16 cellular contexts compared by ENCODE assay signal in the genomic region with DNA sequence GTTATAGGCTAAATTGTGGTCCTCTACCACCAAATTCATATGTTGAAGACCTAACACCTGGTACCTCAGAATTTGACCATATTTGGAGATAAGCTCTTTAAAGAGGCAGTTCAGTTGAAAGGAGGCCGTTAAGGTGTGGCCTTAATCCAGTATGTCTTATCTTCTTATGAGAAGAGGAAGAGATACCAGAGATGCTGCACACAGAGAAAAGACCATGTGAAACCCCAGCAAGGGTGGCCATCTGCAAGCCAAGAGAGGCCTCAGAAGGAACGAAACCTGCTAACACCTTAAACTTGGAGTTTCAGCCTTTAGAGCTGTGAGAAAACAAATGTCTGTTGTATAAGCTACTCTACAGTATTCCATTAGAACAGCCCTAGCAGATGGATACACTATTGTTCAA.
A peak's percentile ranks its signal among the peaks of the same experiment; 100 is the strongest.
DNase-seq lines count a peak whose midpoint lies in the region; ATAC-seq and TF ChIP-seq lines count a peak whose summit lies in the region.
"Had no signal": no experiment of that assay in that cellular context is flagged by ENCODE, and none has a peak within 500 bp of the region (broad histone marks: within the 10 kb centered on the region; RNA-seq: fewer than 3 reads in every experiment).

No MANE protein-coding gene starts in this region.

- ATAC-seq in GM18909 (IDR thresholded peaks at IDR 0.05; ENCODE audit: poor library complexity, unreplicated experiment) (peak; percentile 69), GM21619 (IDR thresholded peaks at IDR 0.05; ENCODE audit: unreplicated experiment) (peak; percentile 47), HG03432 (IDR thresholded peaks at IDR 0.05; ENCODE audit: unreplicated experiment) (peak; percentile 76), HG02642 (IDR thresholded peaks at IDR 0.05; ENCODE audit: poor library complexity, unreplicated experiment) (no peak)
- ATAC-seq: T-helper 17 cell had no signal

- no peak for TF ChIP-seq POLR2A in esophagus squamous epithelium (IDR thresholded peaks at IDR 0.05)

- DNase-seq in GM12865 (ENCODE audit: low read depth) (peak; percentile 76), esophagus squamous epithelium (lab: John Stamatoyannopoulos, UW) (no peak), iPS-NIHi7 (ENCODE audit: extremely low spot score) (no peak), KG1 (lab: John Stamatoyannopoulos, UW) (no peak)
- DNase-seq: 8988T, NCI-H1092 treated with DMSO at 0.1 percent for 48 hours, NCI-H187, NCI-H774, SHP77 treated with DMSO at 0.1 percent for 48 hours, T-helper 17 cell had no signal

- no peaks in the 10 kb centered on the region for H3K36me3 ChIP-seq in esophagus squamous epithelium
- H3K36me3 ChIP-seq: BLaER1 treated with 17β-estradiol and CSF1 and Interleukin-3, amounts not matched to agents 10 nM and 100 nM had no signal

- 79 to 91% methylated on average over 2 of the region's 2 CpGs for WGBS in esophagus squamous epithelium, 2 donors

- H3K4me3 ChIP-seq in GM12865 (ENCODE audit: low read depth, low read length) (no peak overlapping the region), esophagus squamous epithelium (no peak overlapping the region)
- H3K4me3 ChIP-seq: BLaER1 treated with 17β-estradiol and CSF1 and Interleukin-3, amounts not matched to agents 10 nM and 100 nM had no signal

- intact Hi-C loops in esophagus squamous epithelium (cut with DNase I), result no loop called here

- no peaks in the 10 kb centered on the region for H3K4me1 ChIP-seq in esophagus squamous epithelium
- H3K4me1 ChIP-seq: BLaER1 treated with 17β-estradiol and CSF1 and Interleukin-3, amounts not matched to agents 10 nM and 100 nM had no signal

- no peaks in the 10 kb centered on the region for H3K9me3 ChIP-seq in esophagus squamous epithelium
- H3K9me3 ChIP-seq: BLaER1 treated with 17β-estradiol and CSF1 and Interleukin-3, amounts not matched to agents 10 nM and 100 nM had no signal

- H3K27me3 ChIP-seq in esophagus squamous epithelium, result no peaks in the 10 kb centered on the region
- H3K27me3 ChIP-seq: BLaER1 treated with 17β-estradiol and CSF1 and Interleukin-3, amounts not matched to agents 10 nM and 100 nM had no signal

- H3K27ac ChIP-seq in esophagus squamous epithelium, result no peak overlapping the region
- H3K27ac ChIP-seq: BLaER1 treated with 17β-estradiol and CSF1 and Interleukin-3, amounts not matched to agents 10 nM and 100 nM; KMS-11 had no signal

- no peak for TF ChIP-seq CTCF in GM12865 (IDR thresholded peaks at IDR 0.05; ENCODE audit: insufficient read depth, low read depth, low read length, missing control alignments)
- TF ChIP-seq CTCF in esophagus squamous epithelium (IDR thresholded peaks at IDR 0.05), result no peak
